ENCODE assay signal across 20 cellular contexts in genomic region chr11:68939583-68940555, GRCh38. TPM values are rescaled to one million over a fixed set of nuclear protein-coding genes. Genes with fewer than 3 reads are reported as not detected.
"Had no signal": no experiment of that assay in that cellular context is flagged by ENCODE, and none has a peak within 500 bp of the region (broad histone marks: within the 10 kb centered on the region; RNA-seq: fewer than 3 reads in every experiment).

No MANE protein-coding gene starts in this region.

- H3K27ac ChIP-seq: cardiac muscle cell, thyroid gland had no signal

- H3K9me3 ChIP-seq: thyroid gland, vagina had no signal

- DNase-seq: activated CD4-positive, alpha-beta T cell treated with anti-CD3 and anti-CD28 coated beads for 4 hours; activated CD8-positive, alpha-beta memory T cell treated with anti-CD3 and anti-CD28 coated beads, Interleukin-2, amount 50 U/mL, for 4 hours; activated CD8-positive, alpha-beta T cell treated with anti-CD3 and anti-CD28 coated beads for 36 hours; activated naive CD4-positive, alpha-beta T cell treated with Interleukin-2 at 50 U/mL for 16 hours; activated naive CD8-positive, alpha-beta T cell treated with anti-CD3 and anti-CD28 coated beads, Interleukin-2, amount 50 U/mL, for 24 hours; activated T-cell treated with anti-CD3 and anti-CD28 coated beads, Interleukin-2, amount 50 U/mL, for 72 hours; effector CD8-positive, alpha-beta T cell; hypothalamus; nephron progenitor cell; stimulated activated CD4-positive, alpha-beta T cell treated with anti-CD3 and anti-CD28 coated beads, Interleukin-4, amount 100 ng/mL, for 4 hours; stimulated activated naive CD8-positive, alpha-beta T cell treated with anti-CD3 and anti-CD28 coated beads, Interleukin-15, amount 100 ng/mL, for 72 hours; T-cell; thyroid gland had no signal

- H3K4me3 ChIP-seq: cardiac muscle cell, thyroid gland, vagina had no signal

- ATAC-seq: activated CD8-positive, alpha-beta T cell treated with anti-CD3 and anti-CD28 coated beads for 36 hours; activated naive CD8-positive, alpha-beta T cell treated with anti-CD3 and anti-CD28 coated beads, Interleukin-2, amount 50 U/mL, for 24 hours; activated T-cell treated with anti-CD3 and anti-CD28 coated beads, Interleukin-2, amount 50 U/mL, for 72 hours; stimulated activated naive CD8-positive, alpha-beta T cell treated with anti-CD3 and anti-CD28 coated beads, Interleukin-15, amount 100 ng/mL, for 72 hours; T-cell had no signal

- H3K4me1 ChIP-seq: thyroid gland had no signal

- H3K27me3 ChIP-seq: cardiac muscle cell, thyroid gland, vagina had no signal

RNA-seq across cellular contexts. Expression of gene MRGPRD, which starts 40.9 kb away (rescaled TPM):
- total RNA-seq: activated CD8-positive, alpha-beta T cell treated with anti-CD3 and anti-CD28 coated beads for 36 hours; activated T-cell treated with anti-CD3 and anti-CD28 coated beads, Interleukin-2, amount 50 U/mL, for 72 hours; astrocyte; cardiac muscle cell; lung microvascular endothelial cell; mononuclear cell; osteocyte; pulmonary artery endothelial cell; T-cell; thyroid gland; vagina had no signal
- polyA plus RNA-seq: cardiac muscle cell had no signal
